Comparison of ENCODE assay signal across 1 cellular context in the genomic region with DNA sequence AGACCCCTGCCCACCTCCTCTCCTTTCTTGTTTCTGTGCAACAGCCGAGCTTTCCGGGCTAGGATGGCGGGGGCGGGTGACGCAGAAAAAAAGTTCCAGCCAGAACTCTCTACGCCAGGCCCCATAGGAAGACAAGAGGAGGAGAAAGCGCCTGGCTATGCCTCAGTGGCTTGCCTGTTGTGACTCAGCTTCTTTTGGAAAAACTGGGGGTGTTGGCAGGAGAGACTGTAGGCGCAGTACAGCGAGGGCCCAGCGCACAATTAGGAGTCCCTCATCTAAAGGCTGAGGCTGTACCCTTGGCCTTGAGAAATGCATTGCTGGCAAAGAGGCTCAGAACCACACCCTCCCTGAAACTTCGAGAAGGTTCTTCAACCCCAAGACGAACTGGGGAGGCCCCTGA.
TF ChIP-seq lines count a peak whose summit lies in the region.

No MANE protein-coding gene starts in this region.

TF ChIP-seq in GM23338, 12 proteins besides CTCF, POLR2A, EP300 and RAD21 (continued from another document):
- TF ChIP-seq, protein P1, sequence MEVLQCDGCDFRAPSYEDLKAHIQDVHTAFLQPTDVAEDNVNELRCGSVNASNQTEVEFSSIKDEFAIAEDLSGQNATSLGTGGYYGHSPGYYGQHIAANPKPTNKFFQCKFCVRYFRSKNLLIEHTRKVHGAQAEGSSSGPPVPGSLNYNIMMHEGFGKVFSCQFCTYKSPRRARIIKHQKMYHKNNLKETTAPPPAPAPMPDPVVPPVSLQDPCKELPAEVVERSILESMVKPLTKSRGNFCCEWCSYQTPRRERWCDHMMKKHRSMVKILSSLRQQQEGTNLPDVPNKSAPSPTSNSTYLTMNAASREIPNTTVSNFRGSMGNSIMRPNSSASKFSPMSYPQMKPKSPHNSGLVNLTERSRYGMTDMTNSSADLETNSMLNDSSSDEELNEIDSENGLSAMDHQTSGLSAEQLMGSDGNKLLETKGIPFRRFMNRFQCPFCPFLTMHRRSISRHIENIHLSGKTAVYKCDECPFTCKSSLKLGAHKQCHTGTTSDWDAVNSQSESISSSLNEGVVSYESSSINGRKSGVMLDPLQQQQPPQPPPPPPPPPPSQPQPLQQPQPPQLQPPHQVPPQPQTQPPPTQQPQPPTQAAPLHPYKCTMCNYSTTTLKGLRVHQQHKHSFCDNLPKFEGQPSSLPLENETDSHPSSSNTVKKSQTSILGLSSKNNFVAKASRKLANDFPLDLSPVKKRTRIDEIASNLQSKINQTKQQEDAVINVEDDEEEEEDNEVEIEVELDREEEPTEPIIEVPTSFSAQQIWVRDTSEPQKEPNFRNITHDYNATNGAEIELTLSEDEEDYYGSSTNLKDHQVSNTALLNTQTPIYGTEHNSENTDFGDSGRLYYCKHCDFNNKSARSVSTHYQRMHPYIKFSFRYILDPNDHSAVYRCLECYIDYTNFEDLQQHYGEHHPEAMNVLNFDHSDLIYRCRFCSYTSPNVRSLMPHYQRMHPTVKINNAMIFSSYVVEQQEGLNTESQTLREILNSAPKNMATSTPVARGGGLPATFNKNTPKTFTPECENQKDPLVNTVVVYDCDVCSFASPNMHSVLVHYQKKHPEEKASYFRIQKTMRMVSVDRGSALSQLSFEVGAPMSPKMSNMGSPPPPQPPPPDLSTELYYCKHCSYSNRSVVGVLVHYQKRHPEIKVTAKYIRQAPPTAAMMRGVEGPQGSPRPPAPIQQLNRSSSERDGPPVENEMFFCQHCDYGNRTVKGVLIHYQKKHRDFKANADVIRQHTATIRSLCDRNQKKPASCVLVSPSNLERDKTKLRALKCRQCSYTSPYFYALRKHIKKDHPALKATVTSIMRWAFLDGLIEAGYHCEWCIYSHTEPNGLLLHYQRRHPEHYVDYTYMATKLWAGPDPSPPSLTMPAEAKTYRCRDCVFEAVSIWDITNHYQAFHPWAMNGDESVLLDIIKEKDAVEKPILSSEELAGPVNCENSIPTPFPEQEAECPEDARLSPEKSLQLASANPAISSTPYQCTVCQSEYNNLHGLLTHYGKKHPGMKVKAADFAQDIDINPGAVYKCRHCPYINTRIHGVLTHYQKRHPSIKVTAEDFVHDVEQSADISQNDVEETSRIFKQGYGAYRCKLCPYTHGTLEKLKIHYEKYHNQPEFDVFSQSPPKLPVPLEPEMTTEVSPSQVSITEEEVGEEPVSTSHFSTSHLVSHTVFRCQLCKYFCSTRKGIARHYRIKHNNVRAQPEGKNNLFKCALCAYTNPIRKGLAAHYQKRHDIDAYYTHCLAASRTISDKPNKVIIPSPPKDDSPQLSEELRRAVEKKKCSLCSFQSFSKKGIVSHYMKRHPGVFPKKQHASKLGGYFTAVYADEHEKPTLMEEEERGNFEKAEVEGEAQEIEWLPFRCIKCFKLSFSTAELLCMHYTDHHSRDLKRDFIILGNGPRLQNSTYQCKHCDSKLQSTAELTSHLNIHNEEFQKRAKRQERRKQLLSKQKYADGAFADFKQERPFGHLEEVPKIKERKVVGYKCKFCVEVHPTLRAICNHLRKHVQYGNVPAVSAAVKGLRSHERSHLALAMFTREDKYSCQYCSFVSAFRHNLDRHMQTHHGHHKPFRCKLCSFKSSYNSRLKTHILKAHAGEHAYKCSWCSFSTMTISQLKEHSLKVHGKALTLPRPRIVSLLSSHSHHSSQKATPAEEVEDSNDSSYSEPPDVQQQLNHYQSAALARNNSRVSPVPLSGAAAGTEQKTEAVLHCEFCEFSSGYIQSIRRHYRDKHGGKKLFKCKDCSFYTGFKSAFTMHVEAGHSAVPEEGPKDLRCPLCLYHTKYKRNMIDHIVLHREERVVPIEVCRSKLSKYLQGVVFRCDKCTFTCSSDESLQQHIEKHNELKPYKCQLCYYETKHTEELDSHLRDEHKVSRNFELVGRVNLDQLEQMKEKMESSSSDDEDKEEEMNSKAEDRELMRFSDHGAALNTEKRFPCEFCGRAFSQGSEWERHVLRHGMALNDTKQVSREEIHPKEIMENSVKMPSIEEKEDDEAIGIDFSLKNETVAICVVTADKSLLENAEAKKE (CRISPR knock-in tag; IDR thresholded peaks at IDR 0.05): no peak
- TF ChIP-seq CREB1 (CRISPR knock-in tag; IDR thresholded peaks at IDR 0.05; ENCODE audit: low read depth): no peak
- TF ChIP-seq, protein P2, sequence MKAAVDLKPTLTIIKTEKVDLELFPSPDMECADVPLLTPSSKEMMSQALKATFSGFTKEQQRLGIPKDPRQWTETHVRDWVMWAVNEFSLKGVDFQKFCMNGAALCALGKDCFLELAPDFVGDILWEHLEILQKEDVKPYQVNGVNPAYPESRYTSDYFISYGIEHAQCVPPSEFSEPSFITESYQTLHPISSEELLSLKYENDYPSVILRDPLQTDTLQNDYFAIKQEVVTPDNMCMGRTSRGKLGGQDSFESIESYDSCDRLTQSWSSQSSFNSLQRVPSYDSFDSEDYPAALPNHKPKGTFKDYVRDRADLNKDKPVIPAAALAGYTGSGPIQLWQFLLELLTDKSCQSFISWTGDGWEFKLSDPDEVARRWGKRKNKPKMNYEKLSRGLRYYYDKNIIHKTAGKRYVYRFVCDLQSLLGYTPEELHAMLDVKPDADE (IDR thresholded peaks at IDR 0.05): no peak
- no peak for TF ChIP-seq EZH2 (IDR thresholded peaks at IDR 0.05; ENCODE audit: low read depth, unreplicated experiment)
- TF ChIP-seq ZNF331 (CRISPR knock-in tag; IDR thresholded peaks at IDR 0.05; ENCODE audit: low read depth): no peak
- TF ChIP-seq, protein P3, sequence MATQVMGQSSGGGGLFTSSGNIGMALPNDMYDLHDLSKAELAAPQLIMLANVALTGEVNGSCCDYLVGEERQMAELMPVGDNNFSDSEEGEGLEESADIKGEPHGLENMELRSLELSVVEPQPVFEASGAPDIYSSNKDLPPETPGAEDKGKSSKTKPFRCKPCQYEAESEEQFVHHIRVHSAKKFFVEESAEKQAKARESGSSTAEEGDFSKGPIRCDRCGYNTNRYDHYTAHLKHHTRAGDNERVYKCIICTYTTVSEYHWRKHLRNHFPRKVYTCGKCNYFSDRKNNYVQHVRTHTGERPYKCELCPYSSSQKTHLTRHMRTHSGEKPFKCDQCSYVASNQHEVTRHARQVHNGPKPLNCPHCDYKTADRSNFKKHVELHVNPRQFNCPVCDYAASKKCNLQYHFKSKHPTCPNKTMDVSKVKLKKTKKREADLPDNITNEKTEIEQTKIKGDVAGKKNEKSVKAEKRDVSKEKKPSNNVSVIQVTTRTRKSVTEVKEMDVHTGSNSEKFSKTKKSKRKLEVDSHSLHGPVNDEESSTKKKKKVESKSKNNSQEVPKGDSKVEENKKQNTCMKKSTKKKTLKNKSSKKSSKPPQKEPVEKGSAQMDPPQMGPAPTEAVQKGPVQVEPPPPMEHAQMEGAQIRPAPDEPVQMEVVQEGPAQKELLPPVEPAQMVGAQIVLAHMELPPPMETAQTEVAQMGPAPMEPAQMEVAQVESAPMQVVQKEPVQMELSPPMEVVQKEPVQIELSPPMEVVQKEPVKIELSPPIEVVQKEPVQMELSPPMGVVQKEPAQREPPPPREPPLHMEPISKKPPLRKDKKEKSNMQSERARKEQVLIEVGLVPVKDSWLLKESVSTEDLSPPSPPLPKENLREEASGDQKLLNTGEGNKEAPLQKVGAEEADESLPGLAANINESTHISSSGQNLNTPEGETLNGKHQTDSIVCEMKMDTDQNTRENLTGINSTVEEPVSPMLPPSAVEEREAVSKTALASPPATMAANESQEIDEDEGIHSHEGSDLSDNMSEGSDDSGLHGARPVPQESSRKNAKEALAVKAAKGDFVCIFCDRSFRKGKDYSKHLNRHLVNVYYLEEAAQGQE (IDR thresholded peaks at IDR 0.05; ENCODE audit: unreplicated experiment): no peak
- no peak for TF ChIP-seq STAT1 (IDR thresholded peaks at IDR 0.05; ENCODE audit: unreplicated experiment)
- no peak for TF ChIP-seq EZH2phosphoT487 (IDR thresholded peaks at IDR 0.05; ENCODE audit: unreplicated experiment)
- no peak for TF ChIP-seq ZNF114 (CRISPR knock-in tag; IDR thresholded peaks at IDR 0.05)
